34 cellular contexts compared by ENCODE assay signal in genomic region chr15:40832903-40833302, GRCh38. TPM values are rescaled to one million over a fixed set of nuclear protein-coding genes. Genes with fewer than 3 reads are reported as not detected.
"Had no signal": no experiment of that assay in that cellular context is flagged by ENCODE, and none has a peak within 500 bp of the region (broad histone marks: within the 10 kb centered on the region; RNA-seq: fewer than 3 reads in every experiment).

No MANE protein-coding gene starts in this region.

- H3K4me1 ChIP-seq: body of pancreas, colonic mucosa, gastroesophageal sphincter, heart right ventricle had no signal

- H3K9me3 ChIP-seq: body of pancreas, colonic mucosa, esophagus squamous epithelium, gastroesophageal sphincter, heart right ventricle had no signal

- H3K27ac ChIP-seq: body of pancreas, colonic mucosa, epithelial cell of prostate, esophagus squamous epithelium, gastroesophageal sphincter, heart right ventricle, VCaP had no signal

- H3K27me3 ChIP-seq: body of pancreas, colonic mucosa, esophagus squamous epithelium had no signal

- ATAC-seq: activated CD4-positive, CD25-positive, alpha-beta regulatory T cell treated with anti-CD3 and anti-CD28 coated beads, Interleukin-2, amount 50 U/mL, for 24 hours; activated CD8-positive, alpha-beta T cell treated with anti-CD3 and anti-CD28 coated beads for 36 hours; activated T-cell treated with anti-CD3 and anti-CD28 coated beads, Interleukin-2, amount 50 U/mL, for 4 hours; activated T-helper 17 cell treated with anti-CD3 and anti-CD28 coated beads, Interleukin-2, amount 50 U/mL, for 72 hours; body of pancreas; gastroesophageal sphincter; heart right ventricle had no signal

- H3K4me1 Mint-ChIP-seq: activated B cell treated with CpG ODN at 0.5 μM for 24 hours; activated T-helper 17 cell treated with anti-CD3 and anti-CD28 coated beads, Interleukin-2, amount 50 U/mL, for 72 hours had no signal

- H3K4me3 ChIP-seq: body of pancreas, colonic mucosa, esophagus squamous epithelium, gastroesophageal sphincter, heart right ventricle had no signal

- H3K27ac Mint-ChIP-seq: activated B cell treated with CpG ODN at 0.5 μM for 24 hours; activated CD8-positive, alpha-beta T cell treated with anti-CD3 and anti-CD28 coated beads for 36 hours; activated naive CD8-positive, alpha-beta T cell; activated T-helper 17 cell treated with anti-CD3 and anti-CD28 coated beads, Interleukin-2, amount 50 U/mL, for 72 hours; T-helper 1 cell treated with Interleukin-12 subunit alpha and Interleukin-12 subunit beta and Interleukin-4 antibody, amounts not matched to agents 30 μg/mL and 1 μg/mL, for 36 hours had no signal

- H3K9me3 Mint-ChIP-seq: activated B cell treated with CpG ODN at 0.5 μM for 24 hours; activated CD8-positive, alpha-beta T cell treated with anti-CD3 and anti-CD28 coated beads for 36 hours; activated T-cell treated with anti-CD3 and anti-CD28 coated beads, Interleukin-2, amount 50 U/mL, for 4 hours; activated T-helper 17 cell treated with anti-CD3 and anti-CD28 coated beads, Interleukin-2, amount 50 U/mL, for 72 hours; T-helper 1 cell treated with Interleukin-12 subunit alpha and Interleukin-12 subunit beta and Interleukin-4 antibody, amounts not matched to agents 30 μg/mL and 1 μg/mL, for 36 hours had no signal

- H3K27me3 Mint-ChIP-seq: activated B cell treated with CpG ODN at 0.5 μM for 24 hours; activated naive CD8-positive, alpha-beta T cell; activated T-helper 17 cell treated with anti-CD3 and anti-CD28 coated beads, Interleukin-2, amount 50 U/mL, for 72 hours had no signal

- H3K4me3 Mint-ChIP-seq: activated B cell treated with CpG ODN at 0.5 μM for 24 hours; activated CD8-positive, alpha-beta T cell treated with anti-CD3 and anti-CD28 coated beads for 36 hours; activated naive CD8-positive, alpha-beta T cell; activated T-cell treated with anti-CD3 and anti-CD28 coated beads, Interleukin-2, amount 50 U/mL, for 4 hours; activated T-helper 17 cell treated with anti-CD3 and anti-CD28 coated beads, Interleukin-2, amount 50 U/mL, for 72 hours; T-helper 1 cell treated with Interleukin-12 subunit alpha and Interleukin-12 subunit beta and Interleukin-4 antibody, amounts not matched to agents 30 μg/mL and 1 μg/mL, for 36 hours had no signal

- DNase-seq: activated B cell treated with CpG ODN at 0.5 μM for 24 hours; activated CD4-positive, alpha-beta T cell treated with anti-CD3 and anti-CD28 coated beads for 48 hours; activated CD4-positive, alpha-beta T cell treated with anti-CD3 and anti-CD28 coated beads, Interleukin-2, amount 50 U/mL, for 1 hour; activated CD4-positive, alpha-beta T cell treated with anti-CD3 and anti-CD28 coated beads, Interleukin-2, amount 50 U/mL, for 48 hours; activated CD8-positive, alpha-beta memory T cell treated with anti-CD3 and anti-CD28 coated beads for 24 hours; activated CD8-positive, alpha-beta T cell treated with anti-CD3 and anti-CD28 coated beads for 36 hours; activated effector memory CD4-positive, alpha-beta T cell treated with Interleukin-2 at 50 U/mL for 16 hours; activated gamma-delta T cell treated with Interleukin-2 at 50 U/mL for 16 hours; activated naive CD4-positive, alpha-beta T cell treated with anti-CD3 and anti-CD28 coated beads, Interleukin-2, amount 50 U/mL, for 16 hours; activated naive CD4-positive, alpha-beta T cell treated with Interleukin-2 at 50 U/mL for 16 hours; activated T-cell treated with anti-CD3 and anti-CD28 coated beads, Interleukin-2, amount 50 U/mL, for 4 hours; amygdala; body of pancreas; caudate nucleus; colonic mucosa; effector CD8-positive, alpha-beta T cell; esophagus squamous epithelium; foreskin melanocyte; heart right ventricle; T-helper 9 cell had no signal

- H3K36me3 Mint-ChIP-seq: activated naive CD8-positive, alpha-beta T cell had no signal

- H3K36me3 ChIP-seq: colonic mucosa, gastroesophageal sphincter, heart right ventricle had no signal

RNA-seq across cellular contexts. Expression of gene PPP1R14D, which starts 4.4 kb away (rescaled TPM):
- total RNA-seq: activated CD8-positive, alpha-beta T cell treated with anti-CD3 and anti-CD28 coated beads for 36 hours; activated T-cell treated with anti-CD3 and anti-CD28 coated beads, Interleukin-2, amount 50 U/mL, for 4 hours; activated T-helper 17 cell treated with anti-CD3 and anti-CD28 coated beads, Interleukin-2, amount 50 U/mL, for 72 hours; aorta; body of pancreas; dermis microvascular lymphatic vessel endothelial cell; endothelial cell of umbilical vein; fibroblast of lung; fibroblast of villous mesenchyme; gastroesophageal sphincter; glomerular endothelial cell; heart right ventricle; T-helper 2 cell treated with Interferon-gamma antibody and Interleukin-4, amounts not matched to agents 100 ng/mL and 5 ng/mL, for 36 hours had no signal
- polyA plus RNA-seq: endothelial cell of umbilical vein, fibroblast of lung, heart right ventricle had no signal

RNA-seq across cellular contexts. Expression of gene RHOV, which starts 41.1 kb away (rescaled TPM):
- total RNA-seq: fibroblast of lung, fibroblast of villous mesenchyme, heart right ventricle had no signal
- polyA plus RNA-seq: fibroblast of lung had no signal
